2 cellular contexts compared by ENCODE assay signal in genomic region chr10:19930936-19931859, GRCh38.
TF ChIP-seq lines count a peak whose summit lies in the region.

No MANE protein-coding gene starts in this region.

TF ChIP-seq in liver, 16 proteins besides CTCF, POLR2A, EP300 and RAD21 (continued from another document):
- TF ChIP-seq ZBTB33 (IDR thresholded peaks at IDR 0.05) (no peak), RXRA (IDR thresholded peaks at IDR 0.05) (no peak), TAF1 (conservative IDR thresholded peaks at IDR 0.05) (no peak), HNF4A (conservative IDR thresholded peaks at IDR 0.05) (no peak), YY1 (IDR thresholded peaks at IDR 0.05) (no peak), JUND (IDR thresholded peaks at IDR 0.05) (peak; percentile 66 to 90), SP1 (IDR thresholded peaks at IDR 0.05) (no peak), HNF4G (IDR thresholded peaks at IDR 0.05) (no peak), GABPA (IDR thresholded peaks at IDR 0.05 in 1 of 2, conservative IDR thresholded peaks at IDR 0.05 in 1 of 2) (no peak), FOXA1 (IDR thresholded peaks at IDR 0.05) (no peak)
- TF ChIP-seq, protein P1, sequence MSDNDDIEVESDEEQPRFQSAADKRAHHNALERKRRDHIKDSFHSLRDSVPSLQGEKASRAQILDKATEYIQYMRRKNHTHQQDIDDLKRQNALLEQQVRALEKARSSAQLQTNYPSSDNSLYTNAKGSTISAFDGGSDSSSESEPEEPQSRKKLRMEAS (IDR thresholded peaks at IDR 0.05): no peak
- TF ChIP-seq, protein P2, sequence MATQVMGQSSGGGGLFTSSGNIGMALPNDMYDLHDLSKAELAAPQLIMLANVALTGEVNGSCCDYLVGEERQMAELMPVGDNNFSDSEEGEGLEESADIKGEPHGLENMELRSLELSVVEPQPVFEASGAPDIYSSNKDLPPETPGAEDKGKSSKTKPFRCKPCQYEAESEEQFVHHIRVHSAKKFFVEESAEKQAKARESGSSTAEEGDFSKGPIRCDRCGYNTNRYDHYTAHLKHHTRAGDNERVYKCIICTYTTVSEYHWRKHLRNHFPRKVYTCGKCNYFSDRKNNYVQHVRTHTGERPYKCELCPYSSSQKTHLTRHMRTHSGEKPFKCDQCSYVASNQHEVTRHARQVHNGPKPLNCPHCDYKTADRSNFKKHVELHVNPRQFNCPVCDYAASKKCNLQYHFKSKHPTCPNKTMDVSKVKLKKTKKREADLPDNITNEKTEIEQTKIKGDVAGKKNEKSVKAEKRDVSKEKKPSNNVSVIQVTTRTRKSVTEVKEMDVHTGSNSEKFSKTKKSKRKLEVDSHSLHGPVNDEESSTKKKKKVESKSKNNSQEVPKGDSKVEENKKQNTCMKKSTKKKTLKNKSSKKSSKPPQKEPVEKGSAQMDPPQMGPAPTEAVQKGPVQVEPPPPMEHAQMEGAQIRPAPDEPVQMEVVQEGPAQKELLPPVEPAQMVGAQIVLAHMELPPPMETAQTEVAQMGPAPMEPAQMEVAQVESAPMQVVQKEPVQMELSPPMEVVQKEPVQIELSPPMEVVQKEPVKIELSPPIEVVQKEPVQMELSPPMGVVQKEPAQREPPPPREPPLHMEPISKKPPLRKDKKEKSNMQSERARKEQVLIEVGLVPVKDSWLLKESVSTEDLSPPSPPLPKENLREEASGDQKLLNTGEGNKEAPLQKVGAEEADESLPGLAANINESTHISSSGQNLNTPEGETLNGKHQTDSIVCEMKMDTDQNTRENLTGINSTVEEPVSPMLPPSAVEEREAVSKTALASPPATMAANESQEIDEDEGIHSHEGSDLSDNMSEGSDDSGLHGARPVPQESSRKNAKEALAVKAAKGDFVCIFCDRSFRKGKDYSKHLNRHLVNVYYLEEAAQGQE (IDR thresholded peaks at IDR 0.05): peak; percentile 7
- TF ChIP-seq, protein P3, sequence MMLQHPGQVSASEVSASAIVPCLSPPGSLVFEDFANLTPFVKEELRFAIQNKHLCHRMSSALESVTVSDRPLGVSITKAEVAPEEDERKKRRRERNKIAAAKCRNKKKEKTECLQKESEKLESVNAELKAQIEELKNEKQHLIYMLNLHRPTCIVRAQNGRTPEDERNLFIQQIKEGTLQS (IDR thresholded peaks at IDR 0.05): peak; percentile 51

TF ChIP-seq in HepG2, 621 proteins besides CTCF, POLR2A, EP300 and RAD21 (continued from another document):
- TF ChIP-seq, protein P4, sequence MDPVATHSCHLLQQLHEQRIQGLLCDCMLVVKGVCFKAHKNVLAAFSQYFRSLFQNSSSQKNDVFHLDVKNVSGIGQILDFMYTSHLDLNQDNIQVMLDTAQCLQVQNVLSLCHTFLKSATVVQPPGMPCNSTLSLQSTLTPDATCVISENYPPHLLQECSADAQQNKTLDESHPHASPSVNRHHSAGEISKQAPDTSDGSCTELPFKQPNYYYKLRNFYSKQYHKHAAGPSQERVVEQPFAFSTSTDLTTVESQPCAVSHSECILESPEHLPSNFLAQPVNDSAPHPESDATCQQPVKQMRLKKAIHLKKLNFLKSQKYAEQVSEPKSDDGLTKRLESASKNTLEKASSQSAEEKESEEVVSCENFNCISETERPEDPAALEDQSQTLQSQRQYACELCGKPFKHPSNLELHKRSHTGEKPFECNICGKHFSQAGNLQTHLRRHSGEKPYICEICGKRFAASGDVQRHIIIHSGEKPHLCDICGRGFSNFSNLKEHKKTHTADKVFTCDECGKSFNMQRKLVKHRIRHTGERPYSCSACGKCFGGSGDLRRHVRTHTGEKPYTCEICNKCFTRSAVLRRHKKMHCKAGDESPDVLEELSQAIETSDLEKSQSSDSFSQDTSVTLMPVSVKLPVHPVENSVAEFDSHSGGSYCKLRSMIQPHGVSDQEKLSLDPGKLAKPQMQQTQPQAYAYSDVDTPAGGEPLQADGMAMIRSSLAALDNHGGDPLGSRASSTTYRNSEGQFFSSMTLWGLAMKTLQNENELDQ (CRISPR knock-in tag; IDR thresholded peaks at IDR 0.05; ENCODE audit: borderline replicate concordance): no peak
- TF ChIP-seq ZNF816 (CRISPR knock-in tag; IDR thresholded peaks at IDR 0.05; ENCODE audit: borderline replicate concordance): no peak
- TF ChIP-seq NFYC (CRISPR knock-in tag; IDR thresholded peaks at IDR 0.05): no peak
- no peak for TF ChIP-seq RBM22 (optimal IDR thresholded peaks at IDR 0.05; ENCODE audit: low read length)
- TF ChIP-seq ZBTB2 (CRISPR knock-in tag; IDR thresholded peaks at IDR 0.05; ENCODE audit: low read depth): no peak
- TF ChIP-seq IKZF5 (CRISPR knock-in tag; IDR thresholded peaks at IDR 0.05): no peak
- TF ChIP-seq ZSCAN29 (CRISPR knock-in tag; conservative IDR thresholded peaks at IDR 0.05): no peak
- TF ChIP-seq CHCHD3 (CRISPR knock-in tag; IDR thresholded peaks at IDR 0.05): no peak
- TF ChIP-seq CREM (IDR thresholded peaks at IDR 0.05): no peak
- TF ChIP-seq CREM (CRISPR knock-in tag; IDR thresholded peaks at IDR 0.05): no peak
- TF ChIP-seq, protein P5, sequence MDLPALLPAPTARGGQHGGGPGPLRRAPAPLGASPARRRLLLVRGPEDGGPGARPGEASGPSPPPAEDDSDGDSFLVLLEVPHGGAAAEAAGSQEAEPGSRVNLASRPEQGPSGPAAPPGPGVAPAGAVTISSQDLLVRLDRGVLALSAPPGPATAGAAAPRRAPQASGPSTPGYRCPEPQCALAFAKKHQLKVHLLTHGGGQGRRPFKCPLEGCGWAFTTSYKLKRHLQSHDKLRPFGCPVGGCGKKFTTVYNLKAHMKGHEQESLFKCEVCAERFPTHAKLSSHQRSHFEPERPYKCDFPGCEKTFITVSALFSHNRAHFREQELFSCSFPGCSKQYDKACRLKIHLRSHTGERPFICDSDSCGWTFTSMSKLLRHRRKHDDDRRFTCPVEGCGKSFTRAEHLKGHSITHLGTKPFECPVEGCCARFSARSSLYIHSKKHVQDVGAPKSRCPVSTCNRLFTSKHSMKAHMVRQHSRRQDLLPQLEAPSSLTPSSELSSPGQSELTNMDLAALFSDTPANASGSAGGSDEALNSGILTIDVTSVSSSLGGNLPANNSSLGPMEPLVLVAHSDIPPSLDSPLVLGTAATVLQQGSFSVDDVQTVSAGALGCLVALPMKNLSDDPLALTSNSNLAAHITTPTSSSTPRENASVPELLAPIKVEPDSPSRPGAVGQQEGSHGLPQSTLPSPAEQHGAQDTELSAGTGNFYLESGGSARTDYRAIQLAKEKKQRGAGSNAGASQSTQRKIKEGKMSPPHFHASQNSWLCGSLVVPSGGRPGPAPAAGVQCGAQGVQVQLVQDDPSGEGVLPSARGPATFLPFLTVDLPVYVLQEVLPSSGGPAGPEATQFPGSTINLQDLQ (CRISPR knock-in tag; IDR thresholded peaks at IDR 0.05): no peak
- TF ChIP-seq SP1 (IDR thresholded peaks at IDR 0.05): no peak
- TF ChIP-seq SP1 (CRISPR knock-in tag; IDR thresholded peaks at IDR 0.05): no peak
TF ChIP-seq in HepG2: peak in this region for 0.
